Comparison of ENCODE assay signal across 8 cellular contexts in genomic region chr21:36297938-36298572, GRCh38.
DNase-seq lines count a peak whose midpoint lies in the region; ATAC-seq lines count a peak whose summit lies in the region.

No MANE protein-coding gene starts in this region.

- peak; percentile 93 for ATAC-seq in GM21515 (IDR thresholded peaks at IDR 0.05; ENCODE audit: unreplicated experiment)

- peak; percentile 7 for DNase-seq in DMS153 (lab: John Stamatoyannopoulos, UW)
- peak; percentile 84 for DNase-seq in KBM-7
- DNase-seq in activated CD4-positive, alpha-beta T cell treated with anti-CD3 and anti-CD28 coated beads for 48 hours: peak; percentile 72
- peak; percentile 40 for DNase-seq in epidermal melanocyte (ENCODE audit: insufficient read length, low spot score)
- DNase-seq in pons (ENCODE audit: low spot score): peak; percentile 60
- no peak for DNase-seq in NCI-H82 (lab: John Stamatoyannopoulos, UW)
- DNase-seq in NCI-H446 (lab: John Stamatoyannopoulos, UW): no peak

- in situ Hi-C loops in KBM-7 (cut with MboI; ENCODE audit: low pct_unique_long_range_greater_than_20kb, low sequenced_read_pairs): no loop called here

Comparison
In these comparisons a context has a peak if more than half of its experiments do, and no peak if none do; other contexts are left out.
1. DNase-seq: peak in DMS153 (single experiment), KBM-7 (single experiment), activated CD4-positive, alpha-beta T cell treated with anti-CD3 and anti-CD28 coated beads for 48 hours (single experiment), epidermal melanocyte (single experiment) and pons (single experiment); none in NCI-H82 (single experiment) and NCI-H446 (0 of 2).